In genomic region chr13:44305216-44305615, GRCh38 we compare ENCODE assay signal across 1 cellular context.
TF ChIP-seq lines count a peak whose summit lies in the region.

No MANE protein-coding gene starts in this region.

TF ChIP-seq in HCT116, 20 proteins besides CTCF, POLR2A, EP300 and RAD21 (continued from another document):
- TF ChIP-seq REST (IDR thresholded peaks at IDR 0.05; ENCODE audit: low read depth) (no peak), ELF1 (IDR thresholded peaks at IDR 0.05; ENCODE audit: borderline replicate concordance, low read depth) (no peak), CBX3 (IDR thresholded peaks at IDR 0.05; ENCODE audit: low read depth) (no peak), SIN3A (IDR thresholded peaks at IDR 0.05; ENCODE audit: low read depth) (no peak)
